Comparison of ENCODE assay signal across 8 cellular contexts in the genomic region with DNA sequence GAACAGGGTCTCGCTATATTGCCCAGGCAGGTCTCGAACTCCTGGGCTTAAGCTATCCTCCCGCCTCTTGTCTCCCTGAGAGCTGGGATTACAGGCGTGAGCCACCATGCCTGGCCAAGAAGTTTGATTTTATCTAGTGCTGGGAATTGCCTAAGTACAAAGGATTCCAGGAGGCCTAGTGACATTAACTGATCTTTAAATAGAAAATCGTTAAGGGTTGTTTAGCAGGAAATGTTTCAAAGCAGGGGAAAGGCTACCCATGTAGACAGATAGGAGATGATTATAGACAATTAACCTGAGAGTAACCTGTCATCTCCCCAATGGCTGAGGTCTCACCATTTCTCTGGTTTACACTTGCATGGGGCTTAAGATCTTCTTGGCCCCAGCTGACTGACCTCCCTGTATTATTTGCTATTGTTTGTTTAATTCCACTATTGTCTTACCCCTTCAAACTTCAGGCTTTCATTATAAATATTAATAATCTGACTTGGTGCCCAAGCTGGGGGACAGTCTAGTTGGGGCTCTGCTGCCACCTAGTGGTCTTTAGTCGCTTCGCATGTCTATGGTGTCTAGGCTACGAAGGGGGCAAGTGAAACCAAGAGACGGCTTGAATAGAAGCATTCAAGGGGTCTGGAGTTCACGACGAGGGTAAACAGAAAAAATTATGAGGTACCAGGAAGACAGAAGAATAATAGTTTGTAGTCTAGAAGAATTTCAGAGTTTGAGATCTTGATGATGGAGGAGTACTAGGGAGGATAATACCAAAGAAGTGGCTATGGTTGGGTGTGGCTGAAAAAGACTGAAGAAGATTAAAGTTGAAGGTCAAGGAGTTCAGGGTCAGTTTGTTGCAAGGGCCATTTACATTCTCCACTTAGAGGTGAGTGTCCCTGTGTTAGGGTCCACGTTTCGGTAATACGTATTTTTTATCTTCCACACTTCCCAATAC. TPM values are rescaled to one million over a fixed set of nuclear protein-coding genes. Genes with fewer than 3 reads are reported as not detected.
DNase-seq lines count a peak whose midpoint lies in the region; ATAC-seq, FAIRE-seq and TF ChIP-seq lines count a peak whose summit lies in the region.

No MANE protein-coding gene starts in this region.

- ATAC-seq in A549 (peak; percentile 89 to 94), GM18511 (IDR thresholded peaks at IDR 0.05; ENCODE audit: unreplicated experiment) (peak; percentile 81), HG03196 (IDR thresholded peaks at IDR 0.05; ENCODE audit: unreplicated experiment) (peak; percentile 80)

- H3K27ac ChIP-seq in A549 (peak overlapping the region; percentile 64 to 82), muscle layer of duodenum (ENCODE audit: low read length) (no peak overlapping the region)

- no peaks in the 10 kb centered on the region for H3K27me3 ChIP-seq in muscle layer of duodenum (ENCODE audit: low read depth, low read length)

- H3K36me3 ChIP-seq in muscle layer of duodenum (ENCODE audit: control insufficient read depth in 1 of 2, insufficient read depth in 2 of 2, low read length in 2 of 2), result no peaks in the 10 kb centered on the region

- POLR2A ChIA-PET in A549 (lab: Yijun Ruan, JAX), result interaction anchor here (0.6 to 1.4 kb wide), 4 partner anchors 58 to 174 kb away, joined by 3 to 7 read pairs (median 4); a partner anchor contains a TSS

- H3K4me1 ChIP-seq in A549 (peaks cover 47% of the 10 kb centered on the region), muscle layer of duodenum (ENCODE audit: control insufficient read depth in 1 of 2, insufficient read depth in 2 of 2, low read length in 2 of 2) (peaks cover 0 to 3% of the 10 kb centered on the region in 2 donors)

- TF ChIP-seq POLR2A in A549 (IDR thresholded peaks at IDR 0.05; ENCODE audit: low read length), result no peak

- H3K9me3 ChIP-seq in A549 (peaks cover 3% of the 10 kb centered on the region; the same call in 1 of the 3 replicates), muscle layer of duodenum (ENCODE audit: control insufficient read depth in 1 of 2, low read length in 2 of 2) (no peaks in the 10 kb centered on the region)

- DNase-seq in A549 (ENCODE audit: low read depth in 1 of 2, low spot score in 1 of 2) (peak; percentile 62 to 81), NOMO-1 treated with DMSO at 0.1 percent for 48 hours (lab: John Stamatoyannopoulos, UW; ENCODE audit: unreplicated experiment) (peak; percentile 20), epidermal melanocyte (ENCODE audit: insufficient read length, low spot score) (peak; percentile 34)
- peak; percentile 12 for DNase-seq in activated CD8-positive, alpha-beta memory T cell treated with anti-CD3 and anti-CD28 coated beads, Interleukin-2, amount 50 U/mL, for 24 hours (ENCODE audit: extremely low read depth)
- peak; percentile 26 for DNase-seq in stimulated activated CD8-positive, alpha-beta memory T cell treated with anti-CD3 and anti-CD28 coated beads, Interleukin-7, amount 100 ng/mL, for 24 hours (ENCODE audit: low read depth)

- no peak; a peak in 1 of 5 replicates for TF ChIP-seq EP300 in A549 (IDR thresholded peaks at IDR 0.05)

- H3K4me2 ChIP-seq in A549, result peak overlapping the region; percentile 61

- peak; percentile 7 for FAIRE-seq in A549 (lab: Jason Lieb, UNC)

- TF ChIP-seq RAD21 in A549 (conservative IDR thresholded peaks at IDR 0.05 in 1 of 2, IDR thresholded peaks at IDR 0.05 in 1 of 2), result peak; percentile 100

- no peak overlapping the region for H3K4me3 ChIP-seq in A549
- peak overlapping the region; percentile 35 to 47 for H3K4me3 ChIP-seq in muscle layer of duodenum (ENCODE audit: low read depth in 1 of 2, low read length in 2 of 2)

- WGBS in A549 (ENCODE audit: missing lambda C conversion rate), result 36% methylated on average over 14 of the region's 14 CpGs

- TF ChIP-seq CTCF in A549 (IDR thresholded peaks at IDR 0.05), result peak; percentile 99

- CTCF ChIA-PET in A549 (lab: Yijun Ruan, JAX), result interaction anchor here (0.6 to 13.8 kb wide), 54 partner anchors 8 to 339 kb away, joined by 3 to 453 read pairs (median 5); a partner anchor contains a TSS

TF ChIP-seq in A549, 52 proteins besides CTCF, POLR2A, EP300 and RAD21 (continues in another document):
- TF ChIP-seq, protein P1, sequence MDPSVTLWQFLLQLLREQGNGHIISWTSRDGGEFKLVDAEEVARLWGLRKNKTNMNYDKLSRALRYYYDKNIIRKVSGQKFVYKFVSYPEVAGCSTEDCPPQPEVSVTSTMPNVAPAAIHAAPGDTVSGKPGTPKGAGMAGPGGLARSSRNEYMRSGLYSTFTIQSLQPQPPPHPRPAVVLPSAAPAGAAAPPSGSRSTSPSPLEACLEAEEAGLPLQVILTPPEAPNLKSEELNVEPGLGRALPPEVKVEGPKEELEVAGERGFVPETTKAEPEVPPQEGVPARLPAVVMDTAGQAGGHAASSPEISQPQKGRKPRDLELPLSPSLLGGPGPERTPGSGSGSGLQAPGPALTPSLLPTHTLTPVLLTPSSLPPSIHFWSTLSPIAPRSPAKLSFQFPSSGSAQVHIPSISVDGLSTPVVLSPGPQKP (IDR thresholded peaks at IDR 0.05; ENCODE audit: low read depth, low read length), result no peak
- TF ChIP-seq, protein P2, sequence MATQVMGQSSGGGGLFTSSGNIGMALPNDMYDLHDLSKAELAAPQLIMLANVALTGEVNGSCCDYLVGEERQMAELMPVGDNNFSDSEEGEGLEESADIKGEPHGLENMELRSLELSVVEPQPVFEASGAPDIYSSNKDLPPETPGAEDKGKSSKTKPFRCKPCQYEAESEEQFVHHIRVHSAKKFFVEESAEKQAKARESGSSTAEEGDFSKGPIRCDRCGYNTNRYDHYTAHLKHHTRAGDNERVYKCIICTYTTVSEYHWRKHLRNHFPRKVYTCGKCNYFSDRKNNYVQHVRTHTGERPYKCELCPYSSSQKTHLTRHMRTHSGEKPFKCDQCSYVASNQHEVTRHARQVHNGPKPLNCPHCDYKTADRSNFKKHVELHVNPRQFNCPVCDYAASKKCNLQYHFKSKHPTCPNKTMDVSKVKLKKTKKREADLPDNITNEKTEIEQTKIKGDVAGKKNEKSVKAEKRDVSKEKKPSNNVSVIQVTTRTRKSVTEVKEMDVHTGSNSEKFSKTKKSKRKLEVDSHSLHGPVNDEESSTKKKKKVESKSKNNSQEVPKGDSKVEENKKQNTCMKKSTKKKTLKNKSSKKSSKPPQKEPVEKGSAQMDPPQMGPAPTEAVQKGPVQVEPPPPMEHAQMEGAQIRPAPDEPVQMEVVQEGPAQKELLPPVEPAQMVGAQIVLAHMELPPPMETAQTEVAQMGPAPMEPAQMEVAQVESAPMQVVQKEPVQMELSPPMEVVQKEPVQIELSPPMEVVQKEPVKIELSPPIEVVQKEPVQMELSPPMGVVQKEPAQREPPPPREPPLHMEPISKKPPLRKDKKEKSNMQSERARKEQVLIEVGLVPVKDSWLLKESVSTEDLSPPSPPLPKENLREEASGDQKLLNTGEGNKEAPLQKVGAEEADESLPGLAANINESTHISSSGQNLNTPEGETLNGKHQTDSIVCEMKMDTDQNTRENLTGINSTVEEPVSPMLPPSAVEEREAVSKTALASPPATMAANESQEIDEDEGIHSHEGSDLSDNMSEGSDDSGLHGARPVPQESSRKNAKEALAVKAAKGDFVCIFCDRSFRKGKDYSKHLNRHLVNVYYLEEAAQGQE (IDR thresholded peaks at IDR 0.05), result no peak
- TF ChIP-seq, protein P3, sequence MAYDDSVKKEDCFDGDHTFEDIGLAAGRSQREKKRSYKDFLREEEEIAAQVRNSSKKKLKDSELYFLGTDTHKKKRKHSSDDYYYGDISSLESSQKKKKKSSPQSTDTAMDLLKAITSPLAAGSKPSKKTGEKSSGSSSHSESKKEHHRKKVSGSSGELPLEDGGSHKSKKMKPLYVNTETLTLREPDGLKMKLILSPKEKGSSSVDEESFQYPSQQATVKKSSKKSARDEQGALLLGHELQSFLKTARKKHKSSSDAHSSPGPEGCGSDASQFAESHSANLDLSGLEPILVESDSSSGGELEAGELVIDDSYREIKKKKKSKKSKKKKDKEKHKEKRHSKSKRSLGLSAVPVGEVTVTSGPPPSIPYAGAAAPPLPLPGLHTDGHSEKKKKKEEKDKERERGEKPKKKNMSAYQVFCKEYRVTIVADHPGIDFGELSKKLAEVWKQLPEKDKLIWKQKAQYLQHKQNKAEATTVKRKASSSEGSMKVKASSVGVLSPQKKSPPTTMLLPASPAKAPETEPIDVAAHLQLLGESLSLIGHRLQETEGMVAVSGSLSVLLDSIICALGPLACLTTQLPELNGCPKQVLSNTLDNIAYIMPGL (CRISPR knock-in tag; IDR thresholded peaks at IDR 0.05; ENCODE audit: borderline replicate concordance), result no peak
- TF ChIP-seq PHF8 (IDR thresholded peaks at IDR 0.05; ENCODE audit: borderline replicate concordance, low read depth) (no peak), KDM1A (IDR thresholded peaks at IDR 0.05; ENCODE audit: low read depth) (no peak), FOXS1 (CRISPR knock-in tag; IDR thresholded peaks at IDR 0.05) (no peak), FOSB (CRISPR knock-in tag; IDR thresholded peaks at IDR 0.05) (no peak), GATA3 (IDR thresholded peaks at IDR 0.05; ENCODE audit: borderline replicate concordance) (peak; percentile 50; the same call in 1 of the 2 replicates), SREBF2 (IDR thresholded peaks at IDR 0.05) (no peak)
- TF ChIP-seq, protein P4, sequence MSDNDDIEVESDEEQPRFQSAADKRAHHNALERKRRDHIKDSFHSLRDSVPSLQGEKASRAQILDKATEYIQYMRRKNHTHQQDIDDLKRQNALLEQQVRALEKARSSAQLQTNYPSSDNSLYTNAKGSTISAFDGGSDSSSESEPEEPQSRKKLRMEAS (IDR thresholded peaks at IDR 0.05), result 0 out of 2 replicates have a peak, but pooled peaks have one; percentile 32
- TF ChIP-seq, protein P5, sequence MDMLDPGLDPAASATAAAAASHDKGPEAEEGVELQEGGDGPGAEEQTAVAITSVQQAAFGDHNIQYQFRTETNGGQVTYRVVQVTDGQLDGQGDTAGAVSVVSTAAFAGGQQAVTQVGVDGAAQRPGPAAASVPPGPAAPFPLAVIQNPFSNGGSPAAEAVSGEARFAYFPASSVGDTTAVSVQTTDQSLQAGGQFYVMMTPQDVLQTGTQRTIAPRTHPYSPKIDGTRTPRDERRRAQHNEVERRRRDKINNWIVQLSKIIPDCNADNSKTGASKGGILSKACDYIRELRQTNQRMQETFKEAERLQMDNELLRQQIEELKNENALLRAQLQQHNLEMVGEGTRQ (IDR thresholded peaks at IDR 0.05), result no peak

RNA-seq across cellular contexts. Expression of a gene that starts 40.4 kb away (rescaled TPM):
- polyA plus RNA-seq in A549 (2011; rRNA removed), result 21.2 and 28.3 TPM in 2 replicates
- 9.4 and 10.4 TPM in 2 replicates for polyA plus RNA-seq in A549 (2012; cell fraction: cytosol; rRNA removed)
- polyA plus RNA-seq in A549 (2012; cell fraction: nucleus; rRNA removed), result 1.8 and 3.2 TPM in 2 replicates
- polyA plus RNA-seq in A549 (2017; fragmentation: RNase III; extraction: RNeasy Plus Mini Kit Qiagen cat#74134 plus additional on column Dnase treatment), result 16.3 to 19.4 TPM (median 18.7 TPM) in 3 replicates
- polyA minus RNA-seq in A549 (2011; rRNA and poly(A)+ RNA removed), result 6.0 and 7.3 TPM in 2 replicates

RNA-seq across cellular contexts. Expression of a gene that starts 57.3 kb away (rescaled TPM):
- 17.9 and 19.9 TPM in 2 replicates for polyA plus RNA-seq in A549 (2011; rRNA removed)
- polyA plus RNA-seq in A549 (2012; cell fraction: cytosol; rRNA removed), result 2.1 and 2.3 TPM in 2 replicates
- polyA plus RNA-seq in A549 (2012; cell fraction: nucleus; rRNA removed), result 1.6 and 3.6 TPM in 2 replicates
- polyA plus RNA-seq in A549 (2017; fragmentation: RNase III; extraction: RNeasy Plus Mini Kit Qiagen cat#74134 plus additional on column Dnase treatment), result 22.0 to 26.7 TPM (median 24.7 TPM) in 3 replicates
- 12.8 and 12.9 TPM in 2 replicates for polyA minus RNA-seq in A549 (2011; rRNA and poly(A)+ RNA removed)

Comparison
In these comparisons a context has a peak if more than half of its experiments do, and no peak if none do; other contexts are left out.
1. DNase-seq: peak in every context shown above with its lines; median percentile 72 in A549; 34 in epidermal melanocyte; 26 in stimulated activated CD8-positive, alpha-beta memory T cell treated with anti-CD3 and anti-CD28 coated beads, Interleukin-7, amount 100 ng/mL, for 24 hours; 20 in NOMO-1 treated with DMSO at 0.1 percent for 48 hours; 12 in activated CD8-positive, alpha-beta memory T cell treated with anti-CD3 and anti-CD28 coated beads, Interleukin-2, amount 50 U/mL, for 24 hours.